In genomic region chr19:45095496-45096413, GRCh38 we compare ENCODE assay signal across 17 cellular contexts. TPM values are rescaled to one million over a fixed set of nuclear protein-coding genes. Genes with fewer than 3 reads are reported as not detected.
A peak's percentile ranks its signal among the peaks of the same experiment; 100 is the strongest.
DNase-seq lines count a peak whose midpoint lies in the region; ATAC-seq and TF ChIP-seq lines count a peak whose summit lies in the region.
"Had no signal": no experiment of that assay in that cellular context is flagged by ENCODE, and none has a peak within 500 bp of the region (broad histone marks: within the 10 kb centered on the region; RNA-seq: fewer than 3 reads in every experiment).

No MANE protein-coding gene starts in this region.

- H3K27me3 ChIP-seq in endodermal cell (ENCODE audit: control insufficient read depth, insufficient read depth, low read length, poor library complexity, severe bottlenecking) (peaks cover 18% of the 10 kb centered on the region), skeletal muscle tissue (ENCODE audit: control insufficient read depth in 3 of 3, insufficient read depth in 3 of 3, low read length in 3 of 3) (no peaks in the 10 kb centered on the region)
- H3K27me3 ChIP-seq: brain microvascular endothelial cell, ovary, testis had no signal

- TF ChIP-seq CTCF in OCI-LY7 (conservative IDR thresholded peaks at IDR 0.05; ENCODE audit: low read length) (no peak), endodermal cell (conservative IDR thresholded peaks at IDR 0.05) (no peak)

- H3K27ac ChIP-seq in OCI-LY7 (ENCODE audit: low read depth, low read length, poor library complexity, severe bottlenecking) (no peak overlapping the region), endodermal cell (ENCODE audit: low read depth, low read length) (no peak overlapping the region), skeletal muscle tissue (ENCODE audit: low read depth, low read length) (peak overlapping the region; percentile 3)
- H3K27ac ChIP-seq: brain microvascular endothelial cell, ovary, testis had no signal

- peak overlapping the region; percentile 43 for H3K4me3 Mint-ChIP-seq in activated naive CD4-positive, alpha-beta T cell treated with anti-CD3 and anti-CD28 coated beads, Interleukin-2, amount 50 U/mL, for 24 hours
- no peak overlapping the region for H3K4me3 Mint-ChIP-seq in endodermal cell

- BruUV-seq in OCI-LY7 (replicated peaks; lab: Mats Ljungman, UMichigan): no TSS peak

- no peaks in the 10 kb centered on the region for H3K27me3 Mint-ChIP-seq in activated naive CD4-positive, alpha-beta T cell treated with anti-CD3 and anti-CD28 coated beads, Interleukin-2, amount 50 U/mL, for 24 hours
- H3K27me3 Mint-ChIP-seq in endodermal cell (ENCODE audit: insufficient read depth): peaks cover 6% of the 10 kb centered on the region
- H3K27me3 Mint-ChIP-seq: activated CD4-positive, alpha-beta T cell treated with anti-CD3 and anti-CD28 coated beads, Interleukin-2, amount 10 ng/mL, durations not matched to agents 24 days and 14 days had no signal

- intact Hi-C loops in OCI-LY7 (cut with micrococcal nuclease; ENCODE audit: unreplicated experiment): no loop called here

- CTCF ChIA-PET in OCI-LY7 (lab: Charles Lee; ENCODE audit: unreplicated experiment): no interaction called here

- peaks cover 34% of the 10 kb centered on the region for H3K4me1 ChIP-seq in OCI-LY7 (ENCODE audit: insufficient read depth, low read length, poor library complexity, severe bottlenecking)
- H3K4me1 ChIP-seq in endodermal cell (ENCODE audit: control insufficient read depth, insufficient read depth, low read length): peaks cover 19% of the 10 kb centered on the region
- H3K4me1 ChIP-seq in skeletal muscle tissue (ENCODE audit: control insufficient read depth in 3 of 3, insufficient read depth in 3 of 3, low read length in 3 of 3): peaks cover 81% of the 10 kb centered on the region in 3 donors

- H3K4me3 ChIP-seq in OCI-LY7 (ENCODE audit: low read depth, low read length, poor library complexity, severe bottlenecking) (no peak overlapping the region), endodermal cell (ENCODE audit: low read length) (no peak overlapping the region), skeletal muscle tissue (ENCODE audit: low read length in 3 of 3) (peak overlapping the region in 1 of 3 donors; percentile 13)
- H3K4me3 ChIP-seq: ovary, testis had no signal

- POLR2A ChIA-PET in OCI-LY7 (lab: Charles Lee): no interaction called here

- H3K4me1 Mint-ChIP-seq in activated naive CD4-positive, alpha-beta T cell treated with anti-CD3 and anti-CD28 coated beads, Interleukin-2, amount 50 U/mL, for 24 hours: peaks cover 78% of the 10 kb centered on the region
- H3K4me1 Mint-ChIP-seq in endodermal cell: peaks cover 64% of the 10 kb centered on the region

- H3K9me2 ChIP-seq in OCI-LY7 (ENCODE audit: insufficient read depth, low read length): no peaks in the 10 kb centered on the region

- ATAC-seq in GM21526 (IDR thresholded peaks at IDR 0.05; ENCODE audit: low FRiP score, unreplicated experiment): no peak

- no peak overlapping the region for H2AFZ ChIP-seq in OCI-LY7 (ENCODE audit: low read length)

- 93 to 95% methylated on average over 13 to 14 of the region's 14 CpGs for WGBS in endodermal cell (ENCODE audit: insufficient coverage in 1 of 2, insufficient read length in 1 of 2), 2 experiments

- peak overlapping the region; percentile 26; the same call in 1 of the 2 replicates for H3K4me2 ChIP-seq in OCI-LY7 (ENCODE audit: low read length)

- no peaks in the 10 kb centered on the region for H3K9me3 ChIP-seq in OCI-LY7 (ENCODE audit: low read length)
- H3K9me3 ChIP-seq in endodermal cell (ENCODE audit: control insufficient read depth, low read length): no peaks in the 10 kb centered on the region
- H3K9me3 ChIP-seq in skeletal muscle tissue (ENCODE audit: control insufficient read depth in 3 of 3, low read length in 3 of 3): no peaks in the 10 kb centered on the region
- H3K9me3 ChIP-seq: ovary, testis had no signal

- H3K79me2 ChIP-seq in OCI-LY7 (ENCODE audit: insufficient read depth, low read depth, low read length): peaks cover 74% of the 10 kb centered on the region

- peaks cover 46% of the 10 kb centered on the region for H3K36me3 ChIP-seq in OCI-LY7 (ENCODE audit: insufficient read depth, low read length)
- H3K36me3 ChIP-seq in endodermal cell (ENCODE audit: control insufficient read depth, insufficient read depth, low read length): peaks cover 27% of the 10 kb centered on the region
- H3K36me3 ChIP-seq in skeletal muscle tissue (ENCODE audit: control insufficient read depth in 3 of 3, insufficient read depth in 3 of 3, low read length in 3 of 3): peaks cover 0 to 1% (median 0%) of the 10 kb centered on the region in 3 donors
- H3K36me3 ChIP-seq: ovary had no signal

- peak overlapping the region; percentile 43 for H3K27ac Mint-ChIP-seq in activated naive CD4-positive, alpha-beta T cell treated with anti-CD3 and anti-CD28 coated beads, Interleukin-2, amount 50 U/mL, for 24 hours
- H3K27ac Mint-ChIP-seq in endodermal cell: peak overlapping the region; percentile 49
- H3K27ac Mint-ChIP-seq: activated T-helper 2 cell treated with anti-CD3 and anti-CD28 coated beads, Interferon-gamma antibody, Interleukin-2, Interleukin-4, amounts not matched to agents 10 μg/mL and 5 μg/mL and 100 μg/mL, durations not matched to agents 14 hours and 24 hours and 36 hours had no signal

- H3K9me3 Mint-ChIP-seq in activated naive CD4-positive, alpha-beta T cell treated with anti-CD3 and anti-CD28 coated beads, Interleukin-2, amount 50 U/mL, for 24 hours: no peaks in the 10 kb centered on the region
- H3K9me3 Mint-ChIP-seq in endodermal cell: no peaks in the 10 kb centered on the region
- H3K9me3 Mint-ChIP-seq: activated T-helper 2 cell treated with anti-CD3 and anti-CD28 coated beads, Interferon-gamma antibody, Interleukin-2, Interleukin-4, amounts not matched to agents 10 μg/mL and 5 μg/mL and 100 μg/mL, durations not matched to agents 14 hours and 24 hours and 36 hours had no signal

- peaks cover 13% of the 10 kb centered on the region for H4K20me1 ChIP-seq in OCI-LY7 (ENCODE audit: insufficient read depth, low read length)

- H3K9ac ChIP-seq in endodermal cell (ENCODE audit: extremely low read depth, low read length, poor library complexity, severe bottlenecking) (no peak overlapping the region), skeletal muscle tissue (ENCODE audit: low read depth in 1 of 3, low read length in 3 of 3) (peak overlapping the region in 2 of 3 donors; percentile 39 to 83)

- DNase-seq in activated naive CD4-positive, alpha-beta T cell treated with Interleukin-2 at 50 U/mL for 16 hours: no peak
- DNase-seq in OCI-LY7 (ENCODE audit: low spot score) (no peak), endodermal cell (no peak), COLO829 (ENCODE audit: low spot score) (no peak), midbrain (lab: John Stamatoyannopoulos, UW) (no peak)
- DNase-seq: activated CD4-positive, alpha-beta T cell treated with anti-CD3 and anti-CD28 coated beads, Interleukin-2, amount 10 ng/mL, durations not matched to agents 24 days and 14 days; brain microvascular endothelial cell; effector CD4-positive, alpha-beta T cell; NCI-H2171 treated with DMSO at 0.1 percent for 48 hours; ovary; stimulated activated CD4-positive, alpha-beta T cell treated with anti-CD3 and anti-CD28 coated beads, Interleukin-12 subunit alpha, Interleukin-12 subunit beta, amount 100 ng/mL, for 4 hours; SW 1271; testis had no signal

- peaks cover 11% of the 10 kb centered on the region for H3K36me3 Mint-ChIP-seq in activated naive CD4-positive, alpha-beta T cell treated with anti-CD3 and anti-CD28 coated beads, Interleukin-2, amount 50 U/mL, for 24 hours
- peaks cover 26% of the 10 kb centered on the region for H3K36me3 Mint-ChIP-seq in endodermal cell (ENCODE audit: low read depth)

RNA-seq across cellular contexts. Expression of gene PPP1R37, which starts 2.8 kb away (rescaled TPM):
- 35.5 and 48.6 TPM in 2 replicates for total RNA-seq in OCI-LY7 (2014; rRNA removed; shearing (Covaris generic))
- total RNA-seq in OCI-LY7 (2022): 24.7 and 27.7 TPM in 2 replicates
- total RNA-seq in endodermal cell: 10 to 100 TPM; 23.6 to 32.5 TPM
- 22.4 TPM for polyA plus RNA-seq in endodermal cell (2013, experiment 1 of 2)
- 20.6 TPM for polyA plus RNA-seq in endodermal cell (2013, experiment 2 of 2)
- total RNA-seq in skeletal muscle tissue: 16.2 TPM

RNA-seq across cellular contexts. Expression of gene GEMIN7, which starts 16.7 kb away (rescaled TPM):
- 45.2 and 60.0 TPM in 2 replicates for total RNA-seq in OCI-LY7 (2014; rRNA removed; shearing (Covaris generic))
- total RNA-seq in OCI-LY7 (2022) (38.8 and 46.3 TPM in 2 replicates), endodermal cell (10 to 100 TPM; 56.3 to 56.6 TPM), skeletal muscle tissue (16.7 TPM)
- polyA plus RNA-seq in endodermal cell (2013, experiment 1 of 2): 36.7 TPM
- polyA plus RNA-seq in endodermal cell (2013, experiment 2 of 2): 36.0 TPM

RNA-seq across cellular contexts. Expression of gene ZNF296, which starts 19.5 kb away (rescaled TPM):
- 10.6 and 13.5 TPM in 2 replicates for total RNA-seq in OCI-LY7 (2014; rRNA removed; shearing (Covaris generic))
- total RNA-seq in OCI-LY7 (2022) (31.4 and 31.6 TPM in 2 replicates), endodermal cell (1 to 10 TPM; 2.1 to 8.5 TPM), skeletal muscle tissue (not detected)
- polyA plus RNA-seq in endodermal cell (2013, experiment 1 of 2): 1.2 TPM
- 1.1 TPM for polyA plus RNA-seq in endodermal cell (2013, experiment 2 of 2)

RNA-seq across cellular contexts. Expression of gene CLASRP, which starts 56.9 kb away (rescaled TPM):
- total RNA-seq in OCI-LY7 (2014; rRNA removed; shearing (Covaris generic)): 142 and 152 TPM in 2 replicates
- total RNA-seq in OCI-LY7 (2022) (166 and 181 TPM in 2 replicates), endodermal cell (10 to 100 TPM; 67.1 to 90.3 TPM), skeletal muscle tissue (7.8 TPM)
- polyA plus RNA-seq in endodermal cell (2013, experiment 1 of 2): 82.3 TPM
- 65.2 TPM for polyA plus RNA-seq in endodermal cell (2013, experiment 2 of 2)
